ENCODE assay signal across 33 cellular contexts in the genomic region with DNA sequence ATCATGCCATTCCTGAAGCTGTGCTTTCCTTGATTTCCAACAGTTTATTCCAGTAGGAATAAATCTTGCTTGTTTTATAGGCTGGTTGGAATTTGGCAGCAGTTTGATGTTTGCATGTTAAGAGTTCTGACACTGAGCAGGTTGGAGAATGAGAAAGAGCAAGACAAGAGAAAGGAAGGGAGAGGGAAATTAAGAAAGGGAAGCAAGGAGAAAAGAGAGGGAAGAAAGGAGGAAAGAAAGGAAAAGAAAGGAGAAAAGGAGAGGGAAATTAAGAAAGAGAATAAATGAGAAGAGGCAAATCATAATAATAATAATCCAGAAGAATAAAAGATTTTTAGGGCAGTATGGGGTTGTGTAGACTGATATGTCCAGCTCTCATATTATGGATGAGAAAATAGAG.
"Had no signal": no experiment of that assay in that cellular context is flagged by ENCODE, and none has a peak within 500 bp of the region (broad histone marks: within the 10 kb centered on the region; RNA-seq: fewer than 3 reads in every experiment).

No MANE protein-coding gene starts in this region.

- H3K36me3 Mint-ChIP-seq: activated CD4-positive, alpha-beta memory T cell treated with anti-CD3 and anti-CD28 coated beads for 36 hours; activated naive CD4-positive, alpha-beta T cell treated with anti-CD3 and anti-CD28 coated beads, Interleukin-2, amount 10 ng/mL, durations not matched to agents 7 days and 5 days; activated naive CD4-positive, alpha-beta T cell treated with anti-CD3 and anti-CD28 coated beads, Interleukin-2, amount 50 U/mL, for 24 hours; activated naive CD8-positive, alpha-beta T cell; activated naive CD8-positive, alpha-beta T cell treated with anti-CD3 and anti-CD28 coated beads, Interleukin-2, amount 10 ng/mL, durations not matched to agents 7 days and 5 days had no signal

- H3K27ac Mint-ChIP-seq: activated B cell treated with CpG ODN at 0.5 μM for 24 hours; activated CD4-positive, alpha-beta memory T cell treated with anti-CD3 and anti-CD28 coated beads for 36 hours; activated CD4-positive, alpha-beta T cell treated with anti-CD3 and anti-CD28 coated beads, Interleukin-2, amount 10 ng/mL, durations not matched to agents 24 days and 14 days; activated CD8-positive, alpha-beta T cell treated with anti-CD3 and anti-CD28 coated beads for 36 hours; activated naive CD4-positive, alpha-beta T cell treated with anti-CD3 and anti-CD28 coated beads, Interleukin-2, amount 10 ng/mL, durations not matched to agents 7 days and 5 days; activated naive CD4-positive, alpha-beta T cell treated with anti-CD3 and anti-CD28 coated beads, Interleukin-2, amount 50 U/mL, for 24 hours; activated naive CD8-positive, alpha-beta T cell; activated naive CD8-positive, alpha-beta T cell treated with anti-CD3 and anti-CD28 coated beads, Interleukin-2, amount 10 ng/mL, durations not matched to agents 7 days and 5 days; activated naive CD8-positive, alpha-beta T cell treated with anti-CD3 and anti-CD28 coated beads, Interleukin-2, amount 50 U/mL, for 24 hours; activated T-cell treated with anti-CD3 and anti-CD28 coated beads, Interleukin-2, amount 50 U/mL, for 72 hours; activated T-helper 2 cell treated with anti-CD3 and anti-CD28 coated beads, Interferon-gamma antibody, Interleukin-2, Interleukin-4, amounts not matched to agents 10 μg/mL and 5 μg/mL and 100 μg/mL, durations not matched to agents 14 hours and 24 hours and 36 hours; T-helper 1 cell treated with Interleukin-12 subunit alpha and Interleukin-12 subunit beta and Interleukin-4 antibody, amounts not matched to agents 30 μg/mL and 1 μg/mL, for 36 hours; T-helper 2 cell treated with Interferon-gamma antibody and Interleukin-4, amounts not matched to agents 5 μg/mL and 100 μg/mL, for 36 hours had no signal

- H3K4me1 Mint-ChIP-seq: activated B cell treated with CpG ODN at 0.5 μM for 24 hours; activated CD4-positive, alpha-beta T cell treated with anti-CD3 and anti-CD28 coated beads, Interleukin-2, amount 10 ng/mL, durations not matched to agents 24 days and 14 days; activated naive CD4-positive, alpha-beta T cell treated with anti-CD3 and anti-CD28 coated beads, Interleukin-2, amount 10 ng/mL, durations not matched to agents 7 days and 5 days; activated naive CD4-positive, alpha-beta T cell treated with anti-CD3 and anti-CD28 coated beads, Interleukin-2, amount 50 U/mL, for 24 hours; activated naive CD8-positive, alpha-beta T cell treated with anti-CD3 and anti-CD28 coated beads, Interleukin-2, amount 10 ng/mL, durations not matched to agents 7 days and 5 days; activated naive CD8-positive, alpha-beta T cell treated with anti-CD3 and anti-CD28 coated beads, Interleukin-2, amount 50 U/mL, for 24 hours had no signal

- H3K9me3 Mint-ChIP-seq: activated CD4-positive, alpha-beta T cell treated with anti-CD3 and anti-CD28 coated beads, Interleukin-2, amount 10 ng/mL, durations not matched to agents 24 days and 14 days; activated CD8-positive, alpha-beta T cell treated with anti-CD3 and anti-CD28 coated beads for 36 hours; activated naive CD4-positive, alpha-beta T cell treated with anti-CD3 and anti-CD28 coated beads, Interleukin-2, amount 10 ng/mL, durations not matched to agents 7 days and 5 days; activated naive CD4-positive, alpha-beta T cell treated with anti-CD3 and anti-CD28 coated beads, Interleukin-2, amount 50 U/mL, for 24 hours; activated naive CD8-positive, alpha-beta T cell treated with anti-CD3 and anti-CD28 coated beads, Interleukin-2, amount 10 ng/mL, durations not matched to agents 7 days and 5 days; activated T-cell treated with anti-CD3 and anti-CD28 coated beads, Interleukin-2, amount 50 U/mL, for 72 hours; activated T-helper 2 cell treated with anti-CD3 and anti-CD28 coated beads, Interferon-gamma antibody, Interleukin-2, Interleukin-4, amounts not matched to agents 10 μg/mL and 5 μg/mL and 100 μg/mL, durations not matched to agents 14 hours and 24 hours and 36 hours; T-helper 1 cell treated with Interleukin-12 subunit alpha and Interleukin-12 subunit beta and Interleukin-4 antibody, amounts not matched to agents 30 μg/mL and 1 μg/mL, for 36 hours; T-helper 2 cell treated with Interferon-gamma antibody and Interleukin-4, amounts not matched to agents 5 μg/mL and 100 μg/mL, for 36 hours had no signal

- DNase-seq: activated B cell treated with CpG ODN at 0.5 μM for 24 hours; activated CD4-positive, alpha-beta memory T cell treated with anti-CD3 and anti-CD28 coated beads for 36 hours; activated CD4-positive, alpha-beta T cell treated with anti-CD3 and anti-CD28 coated beads for 4 hours; activated CD4-positive, alpha-beta T cell treated with anti-CD3 and anti-CD28 coated beads, Interleukin-2, amount 10 ng/mL, durations not matched to agents 24 days and 14 days; activated CD4-positive, alpha-beta T cell treated with anti-CD3 and anti-CD28 coated beads, Interleukin-2, amount 50 U/mL, for 1 hour; activated CD4-positive, alpha-beta T cell treated with anti-CD3 and anti-CD28 coated beads, Interleukin-2, amount 50 U/mL, for 4 hours; activated CD4-positive, CD25-positive, alpha-beta regulatory T cell treated with anti-CD3 and anti-CD28 coated beads, Interleukin-2, amount 50 U/mL, for 72 hours; activated CD8-positive, alpha-beta memory T cell treated with anti-CD3 and anti-CD28 coated beads, Interleukin-2, amount 50 U/mL, for 4 hours; activated CD8-positive, alpha-beta T cell treated with anti-CD3 and anti-CD28 coated beads for 36 hours; activated effector memory CD4-positive, alpha-beta T cell treated with Interleukin-2 at 50 U/mL for 16 hours; activated gamma-delta T cell; activated naive CD4-positive, alpha-beta T cell treated with anti-CD3 and anti-CD28 coated beads, Interleukin-2, amount 10 ng/mL, durations not matched to agents 7 days and 5 days; activated naive CD4-positive, alpha-beta T cell treated with Interleukin-2 at 50 U/mL for 16 hours; activated naive CD8-positive, alpha-beta T cell treated with anti-CD3 and anti-CD28 coated beads, Interleukin-2, amount 10 ng/mL, durations not matched to agents 7 days and 5 days; activated naive CD8-positive, alpha-beta T cell treated with anti-CD3 and anti-CD28 coated beads, Interleukin-2, amount 50 U/mL, for 24 hours; activated T-cell treated with anti-CD3 and anti-CD28 coated beads for 4 hours; activated T-cell treated with anti-CD3 and anti-CD28 coated beads, Interleukin-2, amount 50 U/mL, for 1 hour; activated T-cell treated with anti-CD3 and anti-CD28 coated beads, Interleukin-2, amount 50 U/mL, for 4 hours; activated T-cell treated with anti-CD3 and anti-CD28 coated beads, Interleukin-2, amount 50 U/mL, for 72 hours; aorta; body of pancreas; brain microvascular endothelial cell; central memory CD4-positive, alpha-beta T cell; T-helper 1 cell; T-helper 2 cell; T-helper 9 cell had no signal

- H3K4me3 ChIP-seq: body of pancreas, breast epithelium had no signal

- ATAC-seq: activated CD8-positive, alpha-beta T cell treated with anti-CD3 and anti-CD28 coated beads for 36 hours; activated naive CD8-positive, alpha-beta T cell treated with anti-CD3 and anti-CD28 coated beads, Interleukin-2, amount 50 U/mL, for 24 hours; activated T-cell treated with anti-CD3 and anti-CD28 coated beads, Interleukin-2, amount 50 U/mL, for 4 hours; activated T-cell treated with anti-CD3 and anti-CD28 coated beads, Interleukin-2, amount 50 U/mL, for 72 hours; body of pancreas had no signal

- H3K36me3 ChIP-seq: brain microvascular endothelial cell, breast epithelium had no signal

- H3K27ac ChIP-seq: body of pancreas, brain microvascular endothelial cell, breast epithelium, VCaP had no signal

- H3K4me3 Mint-ChIP-seq: activated B cell treated with CpG ODN at 0.5 μM for 24 hours; activated CD4-positive, alpha-beta memory T cell treated with anti-CD3 and anti-CD28 coated beads for 36 hours; activated CD4-positive, alpha-beta T cell treated with anti-CD3 and anti-CD28 coated beads, Interleukin-2, amount 10 ng/mL, durations not matched to agents 24 days and 14 days; activated CD8-positive, alpha-beta T cell treated with anti-CD3 and anti-CD28 coated beads for 36 hours; activated naive CD4-positive, alpha-beta T cell treated with anti-CD3 and anti-CD28 coated beads, Interleukin-2, amount 10 ng/mL, durations not matched to agents 7 days and 5 days; activated naive CD4-positive, alpha-beta T cell treated with anti-CD3 and anti-CD28 coated beads, Interleukin-2, amount 50 U/mL, for 24 hours; activated naive CD8-positive, alpha-beta T cell; activated naive CD8-positive, alpha-beta T cell treated with anti-CD3 and anti-CD28 coated beads, Interleukin-2, amount 10 ng/mL, durations not matched to agents 7 days and 5 days; activated naive CD8-positive, alpha-beta T cell treated with anti-CD3 and anti-CD28 coated beads, Interleukin-2, amount 50 U/mL, for 24 hours; activated T-cell treated with anti-CD3 and anti-CD28 coated beads, Interleukin-2, amount 50 U/mL, for 4 hours; activated T-cell treated with anti-CD3 and anti-CD28 coated beads, Interleukin-2, amount 50 U/mL, for 72 hours; T-helper 1 cell treated with Interleukin-12 subunit alpha and Interleukin-12 subunit beta and Interleukin-4 antibody, amounts not matched to agents 30 μg/mL and 1 μg/mL, for 36 hours; T-helper 2 cell treated with Interferon-gamma antibody and Interleukin-4, amounts not matched to agents 5 μg/mL and 100 μg/mL, for 36 hours had no signal

- H3K27me3 ChIP-seq: body of pancreas, brain microvascular endothelial cell, breast epithelium had no signal

- H3K9me3 ChIP-seq: body of pancreas had no signal

- H3K4me1 ChIP-seq: body of pancreas, breast epithelium had no signal
